ENCODE assay signal across 8 cellular contexts in genomic region chr2:60530660-60531276, GRCh38. TPM values are rescaled to one million over a fixed set of nuclear protein-coding genes. Genes with fewer than 3 reads are reported as not detected.
DNase-seq lines count a peak whose midpoint lies in the region; ATAC-seq and TF ChIP-seq lines count a peak whose summit lies in the region.

No MANE protein-coding gene starts in this region.

- TF ChIP-seq POLR2A in esophagus squamous epithelium (IDR thresholded peaks at IDR 0.05) = no peak

- peak overlapping the region; percentile 86 for H3K4me3 Mint-ChIP-seq in type B pancreatic cell
- no peak overlapping the region for H3K4me3 Mint-ChIP-seq in immature natural killer cell

- H3K27me3 ChIP-seq in esophagus squamous epithelium = peaks cover 0 to 53% (median 0%) of the 10 kb centered on the region in 4 donors

- H3K4me1 ChIP-seq in esophagus squamous epithelium = peaks cover 13 to 89% (median 27%) of the 10 kb centered on the region in 3 donors

- H3K36me3 Mint-ChIP-seq in type B pancreatic cell (peaks cover 21% of the 10 kb centered on the region), immature natural killer cell (no peaks in the 10 kb centered on the region)

- no peaks in the 10 kb centered on the region for H3K9me3 Mint-ChIP-seq in type B pancreatic cell
- H3K9me3 Mint-ChIP-seq in immature natural killer cell = peaks cover 0 to 1% (median 0%) of the 10 kb centered on the region in 6 donors

- DNase-seq in NCI-H2107 treated with DMSO at 0.1 percent for 48 hours (lab: John Stamatoyannopoulos, UW; ENCODE audit: unreplicated experiment) (peak; percentile 50), NCI-H2107 (lab: John Stamatoyannopoulos, UW) (no peak), NCI-H774 (lab: John Stamatoyannopoulos, UW) (peak; percentile 68), esophagus squamous epithelium (lab: John Stamatoyannopoulos, UW) (no peak), type B pancreatic cell (ENCODE audit: extremely low spot score, unreplicated experiment) (no peak), immature natural killer cell (no peak)
- DNase-seq in activated naive CD4-positive, alpha-beta T cell (lab: John Stamatoyannopoulos, UW) = no peak

- peaks cover 0 to 7% (median 0%) of the 10 kb centered on the region in 3 donors for H3K36me3 ChIP-seq in esophagus squamous epithelium

- peak overlapping the region in 3 of 4 donors; percentile 10 to 21 (median 16) for H3K4me3 ChIP-seq in esophagus squamous epithelium

- H3K4me1 Mint-ChIP-seq in type B pancreatic cell (ENCODE audit: unreplicated experiment) (peaks cover 82% of the 10 kb centered on the region), immature natural killer cell (peaks cover 1 to 6% of the 10 kb centered on the region in 2 donors)

- TF ChIP-seq CTCF in esophagus squamous epithelium (IDR thresholded peaks at IDR 0.05) (no peak), type B pancreatic cell (conservative IDR thresholded peaks at IDR 0.05) (no peak)

- no peaks in the 10 kb centered on the region for H3K27me3 Mint-ChIP-seq in type B pancreatic cell
- peaks cover 12 to 26% (median 17%) of the 10 kb centered on the region in 3 donors for H3K27me3 Mint-ChIP-seq in immature natural killer cell (ENCODE audit: low read depth in 3 of 3)

- H3K27ac ChIP-seq in esophagus squamous epithelium = peak overlapping the region; percentile 14 to 88 (median 80)

- intact Hi-C loops in esophagus squamous epithelium (cut with DNase I) = no loop called here

- ATAC-seq in HG03460 (IDR thresholded peaks at IDR 0.05; ENCODE audit: unreplicated experiment) = peak; percentile 62

- 12 to 24% methylated on average over 12 of the region's 12 CpGs for WGBS in esophagus squamous epithelium, 2 donors

- H3K9me3 ChIP-seq in esophagus squamous epithelium = no peaks in the 10 kb centered on the region

- H3K27ac Mint-ChIP-seq in type B pancreatic cell (peak overlapping the region; percentile 94), immature natural killer cell (no peak overlapping the region)

RNA-seq across cellular contexts. Expression of gene BCL11A, which starts 22.7 kb away (rescaled TPM):
- total RNA-seq in esophagus squamous epithelium (10 to 100 TPM; 23.9 to 46.2 (median 33.8) TPM), type B pancreatic cell (ENCODE audit: low replicate concordance) (47.9 and 53.1 TPM in 2 replicates)
- polyA plus RNA-seq in immature natural killer cell = under 1 TPM; 0.14 to 0.69 (median 0.29) TPM

Comparison
In these comparisons a context has a peak if more than half of its experiments do, and no peak if none do; other contexts are left out.
1. DNase-seq: peak in NCI-H2107 treated with DMSO at 0.1 percent for 48 hours (single experiment) and NCI-H774 (single experiment); none in NCI-H2107 (single experiment), esophagus squamous epithelium (single experiment), type B pancreatic cell (single experiment), activated naive CD4-positive, alpha-beta T cell (0 of 4) and immature natural killer cell (0 of 3).